Comparison of ENCODE assay signal across 8 cellular contexts in genomic region chr4:113355550-113356371, GRCh38.
DNase-seq lines count a peak whose midpoint lies in the region; ATAC-seq and TF ChIP-seq lines count a peak whose summit lies in the region.

No MANE protein-coding gene starts in this region.

- TF ChIP-seq POLR2A in GM18505 (IDR thresholded peaks at IDR 0.05; ENCODE audit: borderline replicate concordance, extremely low read depth, insufficient read depth, insufficient read length), result no peak

- DNase-seq in NOMO-1 (lab: John Stamatoyannopoulos, UW; ENCODE audit: unreplicated experiment in 2 of 2) (peak; percentile 89 to 96), foreskin melanocyte (peak; percentile 82), NCI-H1092 treated with DMSO at 0.1 percent for 48 hours (lab: John Stamatoyannopoulos, UW) (no peak), NCI-H2171 (lab: John Stamatoyannopoulos, UW) (no peak)
- DNase-seq in activated CD8-positive, alpha-beta memory T cell treated with anti-CD3 and anti-CD28 coated beads, Interleukin-2, amount 50 U/mL, for 48 hours, result peak; percentile 79
- peak; percentile 10 to 24 for DNase-seq in stimulated activated CD4-positive, alpha-beta T cell treated with anti-CD3 and anti-CD28 coated beads, Interleukin-1b, Interleukin-23, amount 100 ng/mL, for 1 hour (ENCODE audit: low read depth in 2 of 2)

- ATAC-seq in GM18505 (IDR thresholded peaks at IDR 0.05; ENCODE audit: unreplicated experiment), result peak; percentile 98
- ATAC-seq in HG02759 (IDR thresholded peaks at IDR 0.05; ENCODE audit: unreplicated experiment), result peak; percentile 98

Comparison
In these comparisons a context has a peak if more than half of its experiments do, and no peak if none do; other contexts are left out.
1. DNase-seq: peak in NOMO-1 (2 of 2), activated CD8-positive, alpha-beta memory T cell treated with anti-CD3 and anti-CD28 coated beads, Interleukin-2, amount 50 U/mL, for 48 hours (single experiment), foreskin melanocyte (single experiment) and stimulated activated CD4-positive, alpha-beta T cell treated with anti-CD3 and anti-CD28 coated beads, Interleukin-1b, Interleukin-23, amount 100 ng/mL, for 1 hour (2 of 2); none in NCI-H1092 treated with DMSO at 0.1 percent for 48 hours (single experiment) and NCI-H2171 (single experiment).